Comparison of ENCODE assay signal across 8 cellular contexts in genomic region chr14:100239840-100240724, GRCh38. TPM values are rescaled to one million over a fixed set of nuclear protein-coding genes. Genes with fewer than 3 reads are reported as not detected.
A peak's percentile ranks its signal among the peaks of the same experiment; 100 is the strongest.
DNase-seq lines count a peak whose midpoint lies in the region; ATAC-seq and TF ChIP-seq lines count a peak whose summit lies in the region.

No MANE protein-coding gene starts in this region.

- peaks cover 63% of the 10 kb centered on the region for H3K36me3 ChIP-seq in DOHH2 (ENCODE audit: control insufficient read depth, low read length)
- H3K36me3 ChIP-seq in KOPT-K1 (ENCODE audit: insufficient read depth, low read length): peaks cover 35% of the 10 kb centered on the region
- H3K36me3 ChIP-seq in neuronal stem cell (replicated peaks in 1 of 2; ENCODE audit: control insufficient read depth in 2 of 2, insufficient read depth in 2 of 2, low read length in 2 of 2): peaks cover 0 to 33% of the 10 kb centered on the region in 2 donors

- H3K27ac ChIP-seq in DOHH2 (ENCODE audit: low read depth, low read length) (peak overlapping the region; percentile 79), KOPT-K1 (ENCODE audit: low read depth, low read length, poor library complexity, severe bottlenecking) (peak overlapping the region; percentile 97), RWPE1 (peak overlapping the region; percentile 99), neuronal stem cell (replicated peaks; ENCODE audit: low read length) (peak overlapping the region; percentile 98)

- peak overlapping the region; percentile 94 for H2BK15ac ChIP-seq in neuronal stem cell (ENCODE audit: low read length)

- peak overlapping the region; percentile 83 for H2AFZ ChIP-seq in neuronal stem cell (ENCODE audit: low read length)

- H3F3A ChIP-seq in DOHH2 (ENCODE audit: control insufficient read depth, insufficient read depth): 0 out of 2 replicates have a peak, but pooled peaks cover 5% of the 10 kb centered on the region

- peaks cover 8% of the 10 kb centered on the region for H3K79me1 ChIP-seq in neuronal stem cell (ENCODE audit: low read depth, low read length)

- H3K4ac ChIP-seq in neuronal stem cell (ENCODE audit: low read length): no peak overlapping the region

- H2BK12ac ChIP-seq in neuronal stem cell (ENCODE audit: low read length): no peak overlapping the region

- WGBS in neuronal stem cell (ENCODE audit: extremely low coverage in 2 of 2, insufficient read length in 2 of 2, insufficient replicate concordance in 1 of 2), 2 donors: no CpG with 5 or more reads among the region's 121 CpGs

- no peaks in the 10 kb centered on the region for H3K27me3 ChIP-seq in DOHH2 (ENCODE audit: control insufficient read depth, low read length)
- no peaks in the 10 kb centered on the region for H3K27me3 ChIP-seq in neuronal stem cell (ENCODE audit: control insufficient read depth in 3 of 3, insufficient read depth in 3 of 3, low read depth in 1 of 3, low read length in 3 of 3)

- H4K20me1 ChIP-seq in DOHH2 (ENCODE audit: control insufficient read depth, insufficient read depth, low read depth, low read length): peaks cover 45% of the 10 kb centered on the region; the same call in 1 of the 2 replicates

- ATAC-seq in GM21786 (IDR thresholded peaks at IDR 0.05; ENCODE audit: unreplicated experiment): peak; percentile 26

- H3K4me2 ChIP-seq in DOHH2 (ENCODE audit: low read length) (peak overlapping the region; percentile 96), neuronal stem cell (ENCODE audit: insufficient read depth, low read length, poor library complexity, severe bottlenecking) (peak overlapping the region; percentile 73)

- H4K8ac ChIP-seq in neuronal stem cell (ENCODE audit: low read depth, low read length): no peak overlapping the region

- TF ChIP-seq CTCF in DOHH2 (IDR thresholded peaks at IDR 0.05; ENCODE audit: low read depth, low read length, poor library complexity, severe bottlenecking): peak; percentile 62
- peak; percentile 85 for TF ChIP-seq CTCF in RWPE1 (conservative IDR thresholded peaks at IDR 0.05; ENCODE audit: low read depth)

- H2BK120ac ChIP-seq in neuronal stem cell (ENCODE audit: low read depth, low read length): peak overlapping the region; percentile 91

- H3K14ac ChIP-seq in neuronal stem cell (ENCODE audit: low read length): peak overlapping the region; percentile 49

- H3K9ac ChIP-seq in neuronal stem cell (ENCODE audit: low read depth, low read length, poor library complexity): peak overlapping the region; percentile 99

- H3K9me2 ChIP-seq in DOHH2 (replicated peaks; ENCODE audit: control insufficient read depth, low read length): no peaks in the 10 kb centered on the region

- peak overlapping the region; percentile 48 for H3K18ac ChIP-seq in neuronal stem cell (ENCODE audit: low read length)

- H3K79me2 ChIP-seq in DOHH2 (ENCODE audit: control insufficient read depth, low read length): peaks cover 91% of the 10 kb centered on the region

- H3K23ac ChIP-seq in neuronal stem cell (ENCODE audit: low read depth, low read length, poor library complexity): no peak overlapping the region

- H3K9me3 ChIP-seq in DOHH2 (ENCODE audit: control insufficient read depth, insufficient read depth, low read length): no peaks in the 10 kb centered on the region
- no peaks in the 10 kb centered on the region for H3K9me3 ChIP-seq in KOPT-K1 (ENCODE audit: insufficient read depth, low read length, poor library complexity, severe bottlenecking)
- no peaks in the 10 kb centered on the region for H3K9me3 ChIP-seq in neuronal stem cell (replicated peaks in 1 of 2; ENCODE audit: control insufficient read depth in 2 of 2, insufficient read depth in 1 of 2, low read depth in 1 of 2, low read length in 2 of 2)

- POLR2A ChIA-PET in RWPE1 (lab: Yijun Ruan, JAX; ENCODE audit: low non-redundant PET): interaction anchor here (0.7 kb wide), 1 partner anchor 35 kb away, joined by 5 read pairs; no protein-coding TSS in a partner anchor

- DNase-seq in RWPE1 (ENCODE audit: low spot score) (peak; percentile 78), foreskin melanocyte (peak; percentile 70), neuronal stem cell (ENCODE audit: low spot score) (peak; percentile 84), stromal cell of bone marrow (ENCODE audit: low read depth) (peak; percentile 79)
- peak; percentile 75 for DNase-seq in activated gamma-delta T cell treated with anti-CD3 and anti-CD28 coated beads, Interleukin-2, amount 50 U/mL, for 16 hours (ENCODE audit: low read depth)

- H4K91ac ChIP-seq in neuronal stem cell (ENCODE audit: low read depth, low read length, poor library complexity): peak overlapping the region; percentile 19

- peaks cover 57% of the 10 kb centered on the region for H3K4me1 ChIP-seq in DOHH2 (ENCODE audit: control insufficient read depth, low read length)
- H3K4me1 ChIP-seq in neuronal stem cell (ENCODE audit: control insufficient read depth in 2 of 2, insufficient read depth in 1 of 2, low read depth in 1 of 2, low read length in 2 of 2): peaks cover 0 to 12% of the 10 kb centered on the region in 2 donors

- CTCF ChIA-PET in RWPE1 (lab: Yijun Ruan, JAX): interaction anchor here (0.6 to 1.3 kb wide), 5 partner anchors 42 to 450 kb away, joined by 3 to 6 read pairs (median 4); no protein-coding TSS in a partner anchor

- peak overlapping the region; percentile 99 for H2AK5ac ChIP-seq in neuronal stem cell (ENCODE audit: low read depth, low read length)

- H2BK5ac ChIP-seq in neuronal stem cell (ENCODE audit: low read length): peak overlapping the region; percentile 96

- H3K4me3 ChIP-seq in DOHH2 (ENCODE audit: low read length): peak overlapping the region; percentile 91
- H3K4me3 ChIP-seq in neuronal stem cell (ENCODE audit: low read length in 2 of 2): peak overlapping the region; percentile 99 to 100

RNA-seq across cellular contexts. Expression of gene YY1, which starts 1.1 kb away (rescaled TPM):
- polyA plus RNA-seq in neuronal stem cell (2013, experiment 1 of 2): 115 TPM
- 129 TPM for polyA plus RNA-seq in neuronal stem cell (2013, experiment 2 of 2)

Comparison
In these comparisons a context has a peak if more than half of its experiments do, and no peak if none do; other contexts are left out.
1. Peak in every context shown above with its lines: DNase-seq, ATAC-seq, H3K4me3 ChIP-seq and H3K27ac ChIP-seq.